Comparison of ENCODE assay signal across 8 cellular contexts in genomic region chr3:45986303-45986982, GRCh38. TPM values are rescaled to one million over a fixed set of nuclear protein-coding genes. Genes with fewer than 3 reads are reported as not detected.
DNase-seq lines count a peak whose midpoint lies in the region; ATAC-seq and TF ChIP-seq lines count a peak whose summit lies in the region.

No MANE protein-coding gene starts in this region.

- TF ChIP-seq CTCF in 22Rv1 (IDR thresholded peaks at IDR 0.05) = no peak
- TF ChIP-seq CTCF in brain microvascular endothelial cell (IDR thresholded peaks at IDR 0.05; ENCODE audit: low read depth, low read length, missing control alignments) = no peak
- no peak for TF ChIP-seq CTCF in right lobe of liver (IDR thresholded peaks at IDR 0.05)

- no peaks in the 10 kb centered on the region for H3K9me3 ChIP-seq in right lobe of liver

- H3K4me3 ChIP-seq in brain microvascular endothelial cell (ENCODE audit: low read depth, low read length) (no peak overlapping the region), right lobe of liver (no peak overlapping the region)

- in situ Hi-C loops in brain microvascular endothelial cell (cut with HindIII; ENCODE audit: low pct_ligation_motif_present, low sequenced_read_pairs) = no loop called here

- H3K27me3 ChIP-seq in brain microvascular endothelial cell (replicated peaks) = no peaks in the 10 kb centered on the region
- H3K27me3 ChIP-seq in right lobe of liver = no peaks in the 10 kb centered on the region

- H3K27ac ChIP-seq in 22Rv1 (peak overlapping the region; percentile 92), brain microvascular endothelial cell (peak overlapping the region; percentile 60), right lobe of liver (peak overlapping the region; percentile 80 to 96 (median 94))

- H3K36me3 ChIP-seq in brain microvascular endothelial cell (replicated peaks) (peaks cover 4% of the 10 kb centered on the region), right lobe of liver (peaks cover 0 to 28% (median 9%) of the 10 kb centered on the region in 4 donors)

- peak; percentile 89 to 95 (median 93) for ATAC-seq in right lobe of liver
- no peak for ATAC-seq in HG02852 (IDR thresholded peaks at IDR 0.05; ENCODE audit: unreplicated experiment)
- ATAC-seq in GM21360 (IDR thresholded peaks at IDR 0.05; ENCODE audit: unreplicated experiment) = no peak

- intact Hi-C loops in right lobe of liver (cut with DNase I) = no loop called here

- WGBS in right lobe of liver (ENCODE audit: insufficient coverage, low coverage, low lambda C conversion rate, missing lambda C conversion rate) = 38% methylated on average over 4 of the region's 5 CpGs

- DNase-seq in LHCN-M2 (ENCODE audit: low read depth) (peak; percentile 83), brain microvascular endothelial cell (peak; percentile 73), right lobe of liver (peak; percentile 77 to 90 (median 89)), hypothalamus (lab: John Stamatoyannopoulos, UW) (no peak), cerebellum (ENCODE audit: low spot score) (no peak)

- peaks cover 0 to 62% (median 31%) of the 10 kb centered on the region in 4 donors for H3K4me1 ChIP-seq in right lobe of liver

- peak; percentile 33 for TF ChIP-seq POLR2A in right lobe of liver (IDR thresholded peaks at IDR 0.05)

RNA-seq across cellular contexts. Expression of gene FYCO1, which starts 9.2 kb away (rescaled TPM):
- total RNA-seq in LHCN-M2 (2014; rRNA removed) (5.7 and 10.8 TPM in 2 replicates), right lobe of liver (10 to 100 TPM; 16.0 to 22.0 (median 21.0) TPM), cerebellum (4.7 TPM)
- polyA plus RNA-seq in LHCN-M2 (2012) = 8.6 TPM

RNA-seq across cellular contexts. Expression of gene XCR1, which starts 40.8 kb away (rescaled TPM):
- total RNA-seq in LHCN-M2 (2014; rRNA removed) (0.06 TPM in 1 of 2 replicates, not detected in the other), right lobe of liver (under 1 TPM in 3 of 6 experiments, not detected in 3; 0.02 to 0.06 (median 0.04) TPM), cerebellum (not detected)
- polyA plus RNA-seq in LHCN-M2 (2012) = not detected

RNA-seq across cellular contexts. Expression of gene CXCR6, which starts 43.2 kb away (rescaled TPM):
- total RNA-seq in LHCN-M2 (2014; rRNA removed) (not detected in 2 replicates), right lobe of liver (1 to 10 TPM in 2 of 6 experiments, under 1 TPM in 3, not detected in 1; 0.37 to 1.4 (median 0.76) TPM), cerebellum (not detected)
- polyA plus RNA-seq in LHCN-M2 (2012) = 0.22 TPM

Comparison
In these comparisons a context has a peak if more than half of its experiments do, and no peak if none do; other contexts are left out.
1. DNase-seq: peak in LHCN-M2 (single experiment), brain microvascular endothelial cell (single experiment) and right lobe of liver (3 of 3); none in hypothalamus (0 of 51) and cerebellum (single experiment).
2. ATAC-seq: peak in right lobe of liver (4 of 4); none in HG02852 (single experiment) and GM21360 (single experiment).
3. Peak in every context shown above with its lines, with median percentiles within 50 percentile points of each other: H3K27ac ChIP-seq.